ENCODE assay signal across 13 cellular contexts in genomic region chr1:119101563-119101962, GRCh38. TPM values are rescaled to one million over a fixed set of nuclear protein-coding genes. Genes with fewer than 3 reads are reported as not detected.
DNase-seq lines count a peak whose midpoint lies in the region; ATAC-seq and TF ChIP-seq lines count a peak whose summit lies in the region.
"Had no signal": no experiment of that assay in that cellular context is flagged by ENCODE, and none has a peak within 500 bp of the region (broad histone marks: within the 10 kb centered on the region; RNA-seq: fewer than 3 reads in every experiment).

No MANE protein-coding gene starts in this region.

- no peak overlapping the region for H2AFZ ChIP-seq in osteoblast (ENCODE audit: low read length)

- no peak overlapping the region for H3K9ac ChIP-seq in liver (ENCODE audit: low read depth in 1 of 2, low read length in 2 of 2)

- no peaks in the 10 kb centered on the region for H4K20me1 ChIP-seq in osteoblast (ENCODE audit: insufficient read depth, low read length)

- no peak for TF ChIP-seq RAD21 in liver (IDR thresholded peaks at IDR 0.05)

- no peak overlapping the region for H3K4me3 ChIP-seq in liver (ENCODE audit: low read depth in 1 of 3, low read length in 3 of 3)
- H3K4me3 ChIP-seq in right lobe of liver: no peak overlapping the region
- H3K4me3 ChIP-seq in osteoblast (ENCODE audit: insufficient read depth, low read length): no peak overlapping the region

- H3K36me3 ChIP-seq in liver (ENCODE audit: control insufficient read depth in 4 of 4, insufficient read depth in 3 of 4, low read depth in 1 of 4, low read length in 3 of 4): no peaks in the 10 kb centered on the region
- H3K36me3 ChIP-seq in right lobe of liver: no peaks in the 10 kb centered on the region
- no peaks in the 10 kb centered on the region for H3K36me3 ChIP-seq in osteoblast (ENCODE audit: insufficient read depth, low read length)

- no peaks in the 10 kb centered on the region for H3K9me3 ChIP-seq in liver (ENCODE audit: control insufficient read depth in 4 of 4, low read length in 3 of 4)
- no peaks in the 10 kb centered on the region for H3K9me3 ChIP-seq in right lobe of liver
- H3K9me3 ChIP-seq in osteoblast (ENCODE audit: low read depth, low read length): no peaks in the 10 kb centered on the region

- H3K27ac ChIP-seq in liver (ENCODE audit: low read depth in 1 of 2, low read length in 2 of 2) (no peak overlapping the region), right lobe of liver (no peak overlapping the region), osteoblast (ENCODE audit: low read depth, low read length) (no peak overlapping the region)

- H3K4me1 ChIP-seq in liver (ENCODE audit: control insufficient read depth in 4 of 4, insufficient read depth in 4 of 4, low read length in 3 of 4) (no peaks in the 10 kb centered on the region), right lobe of liver (no peaks in the 10 kb centered on the region), osteoblast (ENCODE audit: insufficient read depth, low read length) (peaks cover 14% of the 10 kb centered on the region)

- no peak for ATAC-seq in right lobe of liver
- no peak for ATAC-seq in HG03095 (IDR thresholded peaks at IDR 0.05; ENCODE audit: unreplicated experiment)
- no peak for ATAC-seq in GM21381 (IDR thresholded peaks at IDR 0.05; ENCODE audit: unreplicated experiment)

- 93% methylated on average over 1 of the region's 1 CpG for WGBS in liver
- 60% methylated on average over 1 of the region's 1 CpG for WGBS in right lobe of liver (ENCODE audit: insufficient coverage, low coverage, low lambda C conversion rate, missing lambda C conversion rate)

- H3K27me3 ChIP-seq in liver (ENCODE audit: control insufficient read depth in 4 of 4, insufficient read depth in 4 of 4, low read length in 3 of 4) (no peaks in the 10 kb centered on the region), right lobe of liver (no peaks in the 10 kb centered on the region), osteoblast (ENCODE audit: insufficient read depth, low read length) (no peaks in the 10 kb centered on the region)

- intact Hi-C loops in right lobe of liver (cut with DNase I): no loop called here

- in situ Hi-C loops in GM13977 (cut with MboI; ENCODE audit: low pct_unique_long_range_greater_than_20kb, low sequenced_read_pairs, unreplicated experiment): no loop called here

- H3K79me2 ChIP-seq in osteoblast (ENCODE audit: insufficient read depth, low read length): no peaks in the 10 kb centered on the region

- H3K4me2 ChIP-seq in osteoblast (ENCODE audit: insufficient read depth, low read length): no peak overlapping the region

- TF ChIP-seq CTCF in liver (IDR thresholded peaks at IDR 0.05; ENCODE audit: low read depth, low read length, missing input control) (no peak), right lobe of liver (IDR thresholded peaks at IDR 0.05) (no peak), osteoblast (IDR thresholded peaks at IDR 0.05; ENCODE audit: extremely low read depth, low read depth, low read length) (no peak), GM13977 (IDR thresholded peaks at IDR 0.05; ENCODE audit: extremely low read depth, insufficient read depth, missing control alignments) (no peak)

- DNase-seq in right lobe of liver (no peak), fibroblast of peridontal ligament (ENCODE audit: extremely low read depth) (peak; percentile 85), osteoblast (ENCODE audit: insufficient read length, low spot score, missing footprints) (peak; percentile 30), GM13977 (ENCODE audit: low spot score) (no peak), SIG-M5 (lab: John Stamatoyannopoulos, UW) (no peak)
- DNase-seq: activated CD4-positive, alpha-beta memory T cell treated with anti-CD3 and anti-CD28 coated beads, Interleukin-2, amount 10 ng/mL, durations not matched to agents 7 days and 5 days; effector memory CD4-positive, alpha-beta T cell; KG1; nephron progenitor cell; stimulated activated naive CD4-positive, alpha-beta T cell had no signal

- no peak for TF ChIP-seq POLR2A in right lobe of liver (IDR thresholded peaks at IDR 0.05)

TF ChIP-seq in liver, 16 proteins besides CTCF, POLR2A, EP300 and RAD21:
- TF ChIP-seq NR2F2 (IDR thresholded peaks at IDR 0.05): peak; percentile 28
- TF ChIP-seq GABPA (IDR thresholded peaks at IDR 0.05 in 1 of 2, conservative IDR thresholded peaks at IDR 0.05 in 1 of 2): no peak
TF ChIP-seq in liver: peak in this region for 1.

RNA-seq across cellular contexts. Expression of gene WARS2, which starts 38.9 kb away (rescaled TPM):
- 10 to 100 TPM in 1 of 2 donors, 1 to 10 TPM in 1; 8.4 to 14.5 TPM for total RNA-seq in liver
- polyA plus RNA-seq in liver: 1 to 10 TPM; 3.5 to 5.7 TPM
- total RNA-seq in right lobe of liver: 1 to 10 TPM; 4.3 to 8.7 (median 6.2) TPM
- 23.9 and 24.5 TPM in 2 replicates for total RNA-seq in osteoblast

Comparison
In these comparisons a context has a peak if more than half of its experiments do, and no peak if none do; other contexts are left out.
1. DNase-seq: peak in fibroblast of peridontal ligament (single experiment) and osteoblast (single experiment); none in right lobe of liver (0 of 3), GM13977 (single experiment) and SIG-M5 (single experiment).